1 cellular context compared by ENCODE assay signal in the genomic region with DNA sequence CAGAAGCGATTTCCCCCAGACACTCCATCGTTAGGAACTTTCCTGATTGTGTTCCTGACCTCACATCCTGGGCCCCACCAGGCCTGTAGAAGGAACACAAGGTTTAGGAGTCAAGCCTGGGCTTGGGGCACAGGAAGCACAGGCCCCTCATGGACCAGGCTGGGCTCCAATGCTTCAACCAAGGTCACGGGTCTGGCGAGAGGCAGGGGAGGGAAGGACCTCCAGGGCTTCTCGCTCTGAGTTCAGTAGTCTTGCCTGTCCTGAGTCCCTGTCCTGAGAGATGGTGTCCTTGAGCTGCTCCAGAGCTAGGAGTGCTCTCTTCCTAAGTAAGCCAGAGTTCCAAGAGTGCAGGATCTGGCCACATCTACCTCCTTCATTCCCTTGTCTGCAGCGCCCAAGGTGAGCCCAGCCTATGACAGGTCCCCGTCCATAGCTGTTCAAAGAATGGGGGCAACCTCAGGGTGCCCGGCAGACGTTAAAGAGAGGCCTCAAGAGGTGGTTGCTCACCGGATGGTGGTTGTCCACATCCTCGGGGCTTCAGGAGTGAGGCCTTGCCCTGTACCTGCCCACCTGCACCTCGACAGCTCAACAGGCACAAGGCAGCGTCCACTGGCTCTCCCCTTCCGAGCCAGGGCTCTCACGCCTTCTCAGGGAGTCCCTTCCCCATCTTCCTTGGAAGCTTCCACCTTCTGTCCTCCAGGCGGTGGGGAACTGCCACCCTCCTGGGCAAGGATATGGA.
TF ChIP-seq lines count a peak whose summit lies in the region.

No MANE protein-coding gene starts in this region.

TF ChIP-seq in IMR-90, 13 proteins besides CTCF, POLR2A, EP300 and RAD21:
- TF ChIP-seq, protein P1, sequence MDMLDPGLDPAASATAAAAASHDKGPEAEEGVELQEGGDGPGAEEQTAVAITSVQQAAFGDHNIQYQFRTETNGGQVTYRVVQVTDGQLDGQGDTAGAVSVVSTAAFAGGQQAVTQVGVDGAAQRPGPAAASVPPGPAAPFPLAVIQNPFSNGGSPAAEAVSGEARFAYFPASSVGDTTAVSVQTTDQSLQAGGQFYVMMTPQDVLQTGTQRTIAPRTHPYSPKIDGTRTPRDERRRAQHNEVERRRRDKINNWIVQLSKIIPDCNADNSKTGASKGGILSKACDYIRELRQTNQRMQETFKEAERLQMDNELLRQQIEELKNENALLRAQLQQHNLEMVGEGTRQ (IDR thresholded peaks at IDR 0.05; ENCODE audit: low read depth, low read length): no peak
- no peak for TF ChIP-seq FOS (IDR thresholded peaks at IDR 0.05; ENCODE audit: low read depth, low read length)
- no peak for TF ChIP-seq SMC3 (IDR thresholded peaks at IDR 0.05; ENCODE audit: low read depth, low read length)
- TF ChIP-seq NFE2L2 (IDR thresholded peaks at IDR 0.05; ENCODE audit: low read depth, low read length): no peak
- no peak for TF ChIP-seq MXI1 (IDR thresholded peaks at IDR 0.05; ENCODE audit: borderline replicate concordance, low read depth, low read length)
- no peak for TF ChIP-seq RCOR1 (IDR thresholded peaks at IDR 0.05; ENCODE audit: insufficient replicate concordance, low read length)
- TF ChIP-seq MAFK (IDR thresholded peaks at IDR 0.05; ENCODE audit: low read depth, low read length): no peak
- no peak for TF ChIP-seq CEBPB (IDR thresholded peaks at IDR 0.05; ENCODE audit: low read depth, low read length)
- TF ChIP-seq, protein P2, sequence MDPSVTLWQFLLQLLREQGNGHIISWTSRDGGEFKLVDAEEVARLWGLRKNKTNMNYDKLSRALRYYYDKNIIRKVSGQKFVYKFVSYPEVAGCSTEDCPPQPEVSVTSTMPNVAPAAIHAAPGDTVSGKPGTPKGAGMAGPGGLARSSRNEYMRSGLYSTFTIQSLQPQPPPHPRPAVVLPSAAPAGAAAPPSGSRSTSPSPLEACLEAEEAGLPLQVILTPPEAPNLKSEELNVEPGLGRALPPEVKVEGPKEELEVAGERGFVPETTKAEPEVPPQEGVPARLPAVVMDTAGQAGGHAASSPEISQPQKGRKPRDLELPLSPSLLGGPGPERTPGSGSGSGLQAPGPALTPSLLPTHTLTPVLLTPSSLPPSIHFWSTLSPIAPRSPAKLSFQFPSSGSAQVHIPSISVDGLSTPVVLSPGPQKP (IDR thresholded peaks at IDR 0.05; ENCODE audit: borderline replicate concordance, low read depth, low read length): no peak
- TF ChIP-seq CHD1 (IDR thresholded peaks at IDR 0.05; ENCODE audit: low read depth, low read length): no peak
- no peak for TF ChIP-seq RFX5 (IDR thresholded peaks at IDR 0.05; ENCODE audit: low read depth, low read length)
- no peak for TF ChIP-seq MAZ (IDR thresholded peaks at IDR 0.05; ENCODE audit: borderline replicate concordance, low read depth, low read length)
- TF ChIP-seq BHLHE40 (IDR thresholded peaks at IDR 0.05; ENCODE audit: low read depth, low read length): no peak
